In genomic region chr14:75222208-75222701, GRCh38 we compare ENCODE assay signal across 1 cellular context.
TF ChIP-seq lines count a peak whose summit lies in the region.

No MANE protein-coding gene starts in this region.

TF ChIP-seq in GM12878, 131 proteins besides CTCF, POLR2A, EP300 and RAD21:
- TF ChIP-seq, protein P1, sequence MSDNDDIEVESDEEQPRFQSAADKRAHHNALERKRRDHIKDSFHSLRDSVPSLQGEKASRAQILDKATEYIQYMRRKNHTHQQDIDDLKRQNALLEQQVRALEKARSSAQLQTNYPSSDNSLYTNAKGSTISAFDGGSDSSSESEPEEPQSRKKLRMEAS (IDR thresholded peaks at IDR 0.05; ENCODE audit: low read depth, low read length): no peak
- no peak for TF ChIP-seq IRF5 (IDR thresholded peaks at IDR 0.05; ENCODE audit: borderline replicate concordance)
- TF ChIP-seq IKZF1 (conservative IDR thresholded peaks at IDR 0.05): peak; percentile 52; the same call in 1 of the 2 replicates
- no peak for TF ChIP-seq POLR2AphosphoS5 (IDR thresholded peaks at IDR 0.05; ENCODE audit: low read length)
- TF ChIP-seq SMAD1 (IDR thresholded peaks at IDR 0.05; ENCODE audit: low read depth, partially characterized antibody): no peak
- TF ChIP-seq EED (IDR thresholded peaks at IDR 0.05; ENCODE audit: low read depth): peak; percentile 51; the same call in 1 of the 2 replicates
- no peak for TF ChIP-seq MYB (IDR thresholded peaks at IDR 0.05; ENCODE audit: borderline replicate concordance, low read depth, low read length)
- TF ChIP-seq NFIC (IDR thresholded peaks at IDR 0.05; ENCODE audit: low read depth, low read length): no peak
- no peak for TF ChIP-seq ZBED1 (IDR thresholded peaks at IDR 0.05; ENCODE audit: borderline replicate concordance)
- no peak for TF ChIP-seq RB1 (IDR thresholded peaks at IDR 0.05; ENCODE audit: borderline replicate concordance)
- no peak for TF ChIP-seq EZH2 (IDR thresholded peaks at IDR 0.05; ENCODE audit: borderline replicate concordance, control insufficient read depth, low read depth, low read length)
- no peak for TF ChIP-seq SREBF2 (IDR thresholded peaks at IDR 0.05; ENCODE audit: low read length)
- TF ChIP-seq RUNX3 (IDR thresholded peaks at IDR 0.05; ENCODE audit: low read length): peak; percentile 42; the same call in 1 of the 2 replicates
- TF ChIP-seq IRF4 (IDR thresholded peaks at IDR 0.05; ENCODE audit: low read depth, low read length): no peak
- no peak for TF ChIP-seq YY1 (IDR thresholded peaks at IDR 0.05; ENCODE audit: low read depth, low read length)
- 0 out of 2 replicates have a peak, but pooled peaks have one; percentile 26 for TF ChIP-seq HCFC1 (IDR thresholded peaks at IDR 0.05; ENCODE audit: low read length)
- TF ChIP-seq RELB (IDR thresholded peaks at IDR 0.05; ENCODE audit: low read depth): no peak
- no peak for TF ChIP-seq GATAD2B (conservative IDR thresholded peaks at IDR 0.05; ENCODE audit: low read depth)
- peak in 1 of 2 experiments; percentile 43; a peak in 1 of 4 replicates for TF ChIP-seq IKZF2 (IDR thresholded peaks at IDR 0.05)
- TF ChIP-seq E2F4 (IDR thresholded peaks at IDR 0.05; ENCODE audit: low read depth, low read length): no peak
- TF ChIP-seq, protein P2, sequence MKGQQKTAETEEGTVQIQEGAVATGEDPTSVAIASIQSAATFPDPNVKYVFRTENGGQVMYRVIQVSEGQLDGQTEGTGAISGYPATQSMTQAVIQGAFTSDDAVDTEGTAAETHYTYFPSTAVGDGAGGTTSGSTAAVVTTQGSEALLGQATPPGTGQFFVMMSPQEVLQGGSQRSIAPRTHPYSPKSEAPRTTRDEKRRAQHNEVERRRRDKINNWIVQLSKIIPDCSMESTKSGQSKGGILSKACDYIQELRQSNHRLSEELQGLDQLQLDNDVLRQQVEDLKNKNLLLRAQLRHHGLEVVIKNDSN (IDR thresholded peaks at IDR 0.05; ENCODE audit: borderline replicate concordance, extremely low read length, insufficient read depth, low read depth, low read length): no peak
- no peak for TF ChIP-seq BRCA1 (IDR thresholded peaks at IDR 0.05; ENCODE audit: low read depth, low read length)
- peak; percentile 38; the same call in 1 of the 2 replicates for TF ChIP-seq ZNF217 (IDR thresholded peaks at IDR 0.05)
- no peak for TF ChIP-seq LARP7 (IDR thresholded peaks at IDR 0.05)
- TF ChIP-seq NFYA (IDR thresholded peaks at IDR 0.05; ENCODE audit: borderline replicate concordance, low read depth, low read length): no peak
- TF ChIP-seq ATF7 (IDR thresholded peaks at IDR 0.05; ENCODE audit: low read depth): peak; percentile 22; the same call in 1 of the 2 replicates
- no peak for TF ChIP-seq GABPA (IDR thresholded peaks at IDR 0.05; ENCODE audit: low read depth)
- TF ChIP-seq, protein P3, sequence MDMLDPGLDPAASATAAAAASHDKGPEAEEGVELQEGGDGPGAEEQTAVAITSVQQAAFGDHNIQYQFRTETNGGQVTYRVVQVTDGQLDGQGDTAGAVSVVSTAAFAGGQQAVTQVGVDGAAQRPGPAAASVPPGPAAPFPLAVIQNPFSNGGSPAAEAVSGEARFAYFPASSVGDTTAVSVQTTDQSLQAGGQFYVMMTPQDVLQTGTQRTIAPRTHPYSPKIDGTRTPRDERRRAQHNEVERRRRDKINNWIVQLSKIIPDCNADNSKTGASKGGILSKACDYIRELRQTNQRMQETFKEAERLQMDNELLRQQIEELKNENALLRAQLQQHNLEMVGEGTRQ (IDR thresholded peaks at IDR 0.05; ENCODE audit: borderline replicate concordance, low read depth, low read length): no peak
- TF ChIP-seq, protein P4, sequence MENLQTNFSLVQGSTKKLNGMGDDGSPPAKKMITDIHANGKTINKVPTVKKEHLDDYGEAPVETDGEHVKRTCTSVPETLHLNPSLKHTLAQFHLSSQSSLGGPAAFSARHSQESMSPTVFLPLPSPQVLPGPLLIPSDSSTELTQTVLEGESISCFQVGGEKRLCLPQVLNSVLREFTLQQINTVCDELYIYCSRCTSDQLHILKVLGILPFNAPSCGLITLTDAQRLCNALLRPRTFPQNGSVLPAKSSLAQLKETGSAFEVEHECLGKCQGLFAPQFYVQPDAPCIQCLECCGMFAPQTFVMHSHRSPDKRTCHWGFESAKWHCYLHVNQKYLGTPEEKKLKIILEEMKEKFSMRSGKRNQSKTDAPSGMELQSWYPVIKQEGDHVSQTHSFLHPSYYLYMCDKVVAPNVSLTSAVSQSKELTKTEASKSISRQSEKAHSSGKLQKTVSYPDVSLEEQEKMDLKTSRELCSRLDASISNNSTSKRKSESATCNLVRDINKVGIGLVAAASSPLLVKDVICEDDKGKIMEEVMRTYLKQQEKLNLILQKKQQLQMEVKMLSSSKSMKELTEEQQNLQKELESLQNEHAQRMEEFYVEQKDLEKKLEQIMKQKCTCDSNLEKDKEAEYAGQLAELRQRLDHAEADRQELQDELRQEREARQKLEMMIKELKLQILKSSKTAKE (IDR thresholded peaks at IDR 0.05; ENCODE audit: low read depth, poor library complexity, severe bottlenecking): no peak
- peak; percentile 93 for TF ChIP-seq MEF2B (IDR thresholded peaks at IDR 0.05; ENCODE audit: partially characterized antibody, poor library complexity, severe bottlenecking)
- TF ChIP-seq REST (IDR thresholded peaks at IDR 0.05; ENCODE audit: low read depth, low read length): no peak
- no peak for TF ChIP-seq MXI1 (IDR thresholded peaks at IDR 0.05; ENCODE audit: low read depth, low read length)
- TF ChIP-seq TCF3 (IDR thresholded peaks at IDR 0.05; ENCODE audit: borderline replicate concordance, insufficient read depth, low read depth, low read length): no peak
